8 cellular contexts compared by ENCODE assay signal in genomic region chr6:3068329-3069223, GRCh38. TPM values are rescaled to one million over a fixed set of nuclear protein-coding genes. Genes with fewer than 3 reads are reported as not detected.
DNase-seq lines count a peak whose midpoint lies in the region; ATAC-seq and TF ChIP-seq lines count a peak whose summit lies in the region.

RIPK1 (plus strand) TSS chr6:3068494; CDS start chr6:3076824, 8,330 bp downstream.

- peak within 1 kb of the TSS; percentile 96 to 99 for H3K27ac ChIP-seq in coronary artery

- CTCF ChIA-PET in BJ (lab: Yijun Ruan, JAX), result interaction anchor here (0.8 to 2.1 kb wide), 3 partner anchors 69 to 191 kb away, joined by 3 to 5 read pairs (median 3); partner anchors contain the start of gene NQO2

- H3K27me3 Mint-ChIP-seq in activated CD4-positive, alpha-beta T cell treated with anti-CD3 and anti-CD28 coated beads, Interleukin-2, amount 10 ng/mL, durations not matched to agents 24 days and 14 days, result no peaks in the 10 kb centered on the region

- peak within 1 kb of the TSS; percentile 98 for H3K4me3 Mint-ChIP-seq in activated CD4-positive, alpha-beta T cell treated with anti-CD3 and anti-CD28 coated beads, Interleukin-2, amount 10 ng/mL, durations not matched to agents 24 days and 14 days

- H3K36me3 ChIP-seq in BJ (ENCODE audit: control insufficient read depth, insufficient read depth, low read length), result no peaks in the 10 kb centered on the region

- no peaks in the 10 kb centered on the region for H3K27me3 ChIP-seq in BJ (ENCODE audit: control insufficient read depth, insufficient read depth, low read length)

- POLR2A ChIA-PET in BJ (lab: Charles Lee), result interaction anchor here (0.6 to 0.7 kb wide), 2 partner anchors 70 to 80 kb away, joined by 3 read pairs; no protein-coding TSS in a partner anchor

- H3K4me3 ChIP-seq in BJ (ENCODE audit: low read depth, low read length), result peak within 1 kb of the TSS; percentile 84
- peak within 1 kb of the TSS; percentile 94 for H3K4me3 ChIP-seq in coronary artery

- peaks cover 47% of the 10 kb centered on the region for H3K4me1 Mint-ChIP-seq in activated CD4-positive, alpha-beta T cell treated with anti-CD3 and anti-CD28 coated beads, Interleukin-2, amount 10 ng/mL, durations not matched to agents 24 days and 14 days

- intact Hi-C loops in activated CD4-positive, alpha-beta T cell treated with anti-CD3 and anti-CD28 coated beads, Interleukin-2, amount 10 ng/mL, durations not matched to agents 24 days and 14 days (cut with micrococcal nuclease), result loop anchor here (1.0 to 5.0 kb wide), 6 partner anchors 50 to 303 kb away; partner anchors contain the start of genes BPHL, NQO2, SERPINB1 and WRNIP1

- DNase-seq in BJ (ENCODE audit: low read depth) (peak; percentile 31), NCI-H524 treated with DMSO at 0.1 percent for 48 hours (lab: John Stamatoyannopoulos, UW) (peak; percentile 42), coronary artery (ENCODE audit: low spot score) (peak; percentile 96), left lobe of liver (ENCODE audit: low spot score) (peak; percentile 98)
- DNase-seq in activated CD4-positive, alpha-beta T cell treated with anti-CD3 and anti-CD28 coated beads, Interleukin-2, amount 10 ng/mL, durations not matched to agents 24 days and 14 days, result peak; percentile 99
- DNase-seq in stimulated activated CD4-positive, alpha-beta T cell treated with anti-CD3 and anti-CD28 coated beads, Interleukin-2, amount 100 ng/mL, for 48 hours, result peak; percentile 93 to 95

- peak; percentile 42 for TF ChIP-seq CTCF in BJ (IDR thresholded peaks at IDR 0.05; ENCODE audit: insufficient read depth, low read depth, low read length)
- no peak for TF ChIP-seq CTCF in coronary artery (IDR thresholded peaks at IDR 0.05)

- peak within 1 kb of the TSS; percentile 97 for H3K27ac Mint-ChIP-seq in activated CD4-positive, alpha-beta T cell treated with anti-CD3 and anti-CD28 coated beads, Interleukin-2, amount 10 ng/mL, durations not matched to agents 24 days and 14 days

- H3K36me3 Mint-ChIP-seq in activated CD4-positive, alpha-beta T cell treated with anti-CD3 and anti-CD28 coated beads, Interleukin-2, amount 10 ng/mL, durations not matched to agents 24 days and 14 days (ENCODE audit: low read depth), result peaks cover 17% of the 10 kb centered on the region

- ATAC-seq in GM19043 (IDR thresholded peaks at IDR 0.05; ENCODE audit: low read depth, unreplicated experiment), result peak; percentile 78
- ATAC-seq in HG03354 (IDR thresholded peaks at IDR 0.05; ENCODE audit: poor library complexity, severe bottlenecking, unreplicated experiment), result peak; percentile 88
- ATAC-seq in left lobe of liver, result peak; percentile 87

- H3K9me3 Mint-ChIP-seq in activated CD4-positive, alpha-beta T cell treated with anti-CD3 and anti-CD28 coated beads, Interleukin-2, amount 10 ng/mL, durations not matched to agents 24 days and 14 days, result no peaks in the 10 kb centered on the region

RNA-seq across cellular contexts. Expression of gene RIPK1, which starts in this region (rescaled TPM):
- polyA plus RNA-seq in BJ (2011; rRNA removed), result 19.5 and 20.2 TPM in 2 replicates
- 13.5 and 14.9 TPM in 2 replicates for polyA minus RNA-seq in BJ (2011; rRNA and poly(A)+ RNA removed)
- 17.0 and 17.9 TPM in 2 replicates for total RNA-seq in activated CD4-positive, alpha-beta T cell treated with anti-CD3 and anti-CD28 coated beads, Interleukin-2, amount 10 ng/mL, durations not matched to agents 24 days and 14 days
- 12.6 TPM for total RNA-seq in left lobe of liver

Comparison
In these comparisons a context has a peak if more than half of its experiments do, and no peak if none do; other contexts are left out.
1. Peak in every context shown above with its lines: DNase-seq, ATAC-seq, H3K4me3 ChIP-seq and H3K27ac ChIP-seq.
2. DNase-seq: peak in every context shown above with its lines; median percentile 99 in activated CD4-positive, alpha-beta T cell treated with anti-CD3 and anti-CD28 coated beads, Interleukin-2, amount 10 ng/mL, durations not matched to agents 24 days and 14 days; 98 in left lobe of liver; 96 in coronary artery; 94 in stimulated activated CD4-positive, alpha-beta T cell treated with anti-CD3 and anti-CD28 coated beads, Interleukin-2, amount 100 ng/mL, for 48 hours; 42 in NCI-H524 treated with DMSO at 0.1 percent for 48 hours; 31 in BJ.